ENCODE assay signal across 25 cellular contexts in genomic region chr1:37153116-37153515, GRCh38.
"Had no signal": no experiment of that assay in that cellular context is flagged by ENCODE, and none has a peak within 500 bp of the region (broad histone marks: within the 10 kb centered on the region; RNA-seq: fewer than 3 reads in every experiment).

No MANE protein-coding gene starts in this region.

- H2AFZ ChIP-seq: hepatocyte had no signal

- H3K27ac Mint-ChIP-seq: naive thymus-derived CD4-positive, alpha-beta T cell; nephron progenitor cell; stimulated activated memory B cell treated with anti-CD40 and anti-IgM and Interleukin-4, amounts not matched to agents 10 μg/mL and 1 μg/mL and 100 μg/mL, for 72 hours had no signal

- H3K79me2 ChIP-seq: hepatocyte had no signal

- ATAC-seq: gastroesophageal sphincter; left lung; naive thymus-derived CD4-positive, alpha-beta T cell; sciatic nerve; stimulated activated memory B cell treated with anti-CD40 and anti-IgM and Interleukin-4, amounts not matched to agents 10 μg/mL and 1 μg/mL and 100 μg/mL, for 72 hours; stimulated activated naive CD8-positive, alpha-beta T cell treated with anti-CD3 and anti-CD28 coated beads, Interleukin-15, Interleukin-2, amounts not matched to agents 100 U/mL and 50 U/mL, for 24 hours had no signal

- DNase-seq: cerebellar nuclear complex; cortex of kidney; effector CD4-positive, alpha-beta T cell; foreskin fibroblast; heart left ventricle; kidney; left lung; mesenchymal stem cell; midbrain; naive thymus-derived CD4-positive, alpha-beta T cell; nephron progenitor cell; ovary; posterior cingulate gyrus; retina; spleen; stimulated activated CD4-positive, alpha-beta T cell treated with anti-CD3 and anti-CD28 coated beads, Interleukin-4, amount 100 ng/mL, for 4 hours; stimulated activated naive CD8-positive, alpha-beta T cell treated with anti-CD3 and anti-CD28 coated beads, Interleukin-15, Interleukin-2, amounts not matched to agents 100 U/mL and 50 U/mL, for 24 hours; substantia nigra; testis; tibial artery; upper lobe of left lung had no signal

- H3K36me3 ChIP-seq: gastroesophageal sphincter, heart left ventricle, left lung, ovary, spleen, tibial artery, upper lobe of left lung had no signal

- H3K27me3 ChIP-seq: hepatocyte, ovary, testis, upper lobe of left lung had no signal

- H3K4me3 Mint-ChIP-seq: naive thymus-derived CD4-positive, alpha-beta T cell; nephron progenitor cell; stimulated activated memory B cell treated with anti-CD40 and anti-IgM and Interleukin-4, amounts not matched to agents 10 μg/mL and 1 μg/mL and 100 μg/mL, for 72 hours had no signal

- H3K4me1 Mint-ChIP-seq: nephron progenitor cell; stimulated activated memory B cell treated with anti-CD40 and anti-IgM and Interleukin-4, amounts not matched to agents 10 μg/mL and 1 μg/mL and 100 μg/mL, for 72 hours had no signal

- H3K9me3 ChIP-seq: heart left ventricle, left lung, ovary, testis, upper lobe of left lung had no signal

- H3K27ac ChIP-seq: gastroesophageal sphincter, heart left ventricle, hepatocyte, left lung, ovary, spleen, testis, tibial artery, upper lobe of left lung had no signal

- H3K9me3 Mint-ChIP-seq: nephron progenitor cell had no signal

- H3K4me2 ChIP-seq: hepatocyte had no signal

- H3K4me1 ChIP-seq: gastroesophageal sphincter, left lung, spleen, testis, tibial artery, upper lobe of left lung had no signal

- H3K36me3 Mint-ChIP-seq: stimulated activated memory B cell treated with anti-CD40 and anti-IgM and Interleukin-4, amounts not matched to agents 10 μg/mL and 1 μg/mL and 100 μg/mL, for 72 hours had no signal

- H3K4me3 ChIP-seq: gastroesophageal sphincter, heart left ventricle, hepatocyte, left lung, ovary, spleen, testis, tibial artery, upper lobe of left lung had no signal
